In genomic region chr15:92805080-92805708, GRCh38 we compare ENCODE assay signal across 14 cellular contexts.
DNase-seq lines count a peak whose midpoint lies in the region; ATAC-seq and TF ChIP-seq lines count a peak whose summit lies in the region.
"Had no signal": no experiment of that assay in that cellular context is flagged by ENCODE, and none has a peak within 500 bp of the region (broad histone marks: within the 10 kb centered on the region; RNA-seq: fewer than 3 reads in every experiment).

No MANE protein-coding gene starts in this region.

- no peaks in the 10 kb centered on the region for H3K9me3 ChIP-seq in PC-3 (ENCODE audit: low read length)
- H3K9me3 ChIP-seq in esophagus muscularis mucosa: no peaks in the 10 kb centered on the region

- no peaks in the 10 kb centered on the region for H3F3A ChIP-seq in PC-3 (ENCODE audit: low read length, unreplicated experiment)

- H3K4me1 ChIP-seq in PC-3 (ENCODE audit: insufficient read depth, low read length): peaks cover 60% of the 10 kb centered on the region
- H3K4me1 ChIP-seq in esophagus muscularis mucosa: peaks cover 35 to 67% (median 64%) of the 10 kb centered on the region in 4 donors
- peaks cover 7% of the 10 kb centered on the region for H3K4me1 ChIP-seq in rectal smooth muscle tissue (ENCODE audit: control insufficient read depth, insufficient read depth, low read length)

- ATAC-seq in PC-3 (no peak), HG03460 (IDR thresholded peaks at IDR 0.05; ENCODE audit: unreplicated experiment) (no peak)

- intact Hi-C loops in PC-3 (cut with micrococcal nuclease): no loop called here
- intact Hi-C loops in esophagus muscularis mucosa (cut with DNase I): no loop called here

- H3K4me3 ChIP-seq in PC-3 (ENCODE audit: low read length) (no peak overlapping the region), esophagus muscularis mucosa (no peak overlapping the region), rectal smooth muscle tissue (ENCODE audit: low read length) (no peak overlapping the region)

- TF ChIP-seq CTCF in 22Rv1 (IDR thresholded peaks at IDR 0.05) (no peak), PC-3 (conservative IDR thresholded peaks at IDR 0.05; ENCODE audit: low read depth, low read length) (no peak), esophagus muscularis mucosa (IDR thresholded peaks at IDR 0.05) (no peak)

- TF ChIP-seq EP300 in esophagus muscularis mucosa (IDR thresholded peaks at IDR 0.05): no peak

- H3K36me3 ChIP-seq in PC-3 (ENCODE audit: low read depth, low read length) (no peaks in the 10 kb centered on the region), esophagus muscularis mucosa (no peaks in the 10 kb centered on the region), rectal smooth muscle tissue (ENCODE audit: control insufficient read depth, insufficient read depth, low read length) (no peaks in the 10 kb centered on the region)

- H3K79me2 ChIP-seq in PC-3 (ENCODE audit: low read length): peaks cover 22% of the 10 kb centered on the region; the same call in 1 of the 2 replicates

- POLR2A ChIA-PET in PC-3 (lab: Charles Lee; ENCODE audit: unreplicated experiment): no interaction called here

- H3K27me3 ChIP-seq in PC-3 (ENCODE audit: low read length) (no peaks in the 10 kb centered on the region), esophagus muscularis mucosa (no peaks in the 10 kb centered on the region), rectal smooth muscle tissue (ENCODE audit: control insufficient read depth, insufficient read depth, low read length) (no peaks in the 10 kb centered on the region)

- no TSS peak for BruUV-seq in PC-3 (replicated peaks; lab: Mats Ljungman, UMichigan)

- no peaks in the 10 kb centered on the region for H3K9me2 ChIP-seq in PC-3 (replicated peaks; ENCODE audit: low read length)

- TF ChIP-seq POLR2A in esophagus muscularis mucosa (IDR thresholded peaks at IDR 0.05; ENCODE audit: low read depth): no peak

- DNase-seq in PC-3 (peak; percentile 27), esophagus muscularis mucosa (ENCODE audit: extremely low spot score) (no peak), NCI-H1092 (lab: John Stamatoyannopoulos, UW) (no peak), NCI-H1436 treated with DMSO at 0.1 percent for 48 hours (lab: John Stamatoyannopoulos, UW) (no peak)
- DNase-seq in activated effector memory CD4-positive, alpha-beta T cell treated with Interleukin-2 at 50 U/mL for 16 hours: no peak
- DNase-seq: activated CD8-positive, alpha-beta memory T cell treated with anti-CD3 and anti-CD28 coated beads for 24 hours; AML-193; amygdala; effector memory CD4-positive, alpha-beta T cell; Kasumi-1; OCI-M1 had no signal

- peak overlapping the region; percentile 21; the same call in 1 of the 2 replicates for H3K4me2 ChIP-seq in PC-3 (ENCODE audit: low read length)

- 91% methylated on average over 10 of the region's 10 CpGs for WGBS in esophagus muscularis mucosa

- no peaks in the 10 kb centered on the region for H4K20me1 ChIP-seq in PC-3 (ENCODE audit: low read length)

- peak overlapping the region; percentile 68 for H3K27ac ChIP-seq in 22Rv1
- H3K27ac ChIP-seq in PC-3 (ENCODE audit: low read length): peak overlapping the region; percentile 92
- H3K27ac ChIP-seq in esophagus muscularis mucosa (replicated peaks in 1 of 4): peak overlapping the region; percentile 85 to 98 (median 96)
- peak overlapping the region; percentile 59 for H3K27ac ChIP-seq in rectal smooth muscle tissue (ENCODE audit: low read depth, low read length)

- no peak overlapping the region for H2AFZ ChIP-seq in PC-3 (ENCODE audit: low read length)

- H3K9ac ChIP-seq in PC-3 (ENCODE audit: low read length) (peak overlapping the region; percentile 67), rectal smooth muscle tissue (ENCODE audit: low read length) (no peak overlapping the region)

- CTCF ChIA-PET in PC-3 (lab: Charles Lee): no interaction called here
